39 cellular contexts compared by ENCODE assay signal in genomic region chr7:147428075-147428474, GRCh38.
"Had no signal": no experiment of that assay in that cellular context is flagged by ENCODE, and none has a peak within 500 bp of the region (broad histone marks: within the 10 kb centered on the region; RNA-seq: fewer than 3 reads in every experiment).

No MANE protein-coding gene starts in this region.

- H3K27ac ChIP-seq: adrenal gland, ascending aorta, body of pancreas, brain microvascular endothelial cell, breast epithelium, cardiac muscle cell had no signal

- H3K9me3 ChIP-seq: adrenal gland, ascending aorta, body of pancreas, breast epithelium had no signal

- H3K4me1 ChIP-seq: adrenal gland, ascending aorta, breast epithelium had no signal

- H3K4me3 ChIP-seq: adrenal gland, ascending aorta, body of pancreas, breast epithelium, cardiac muscle cell had no signal

- H3K27ac Mint-ChIP-seq: activated naive CD4-positive, alpha-beta T cell treated with anti-CD3 and anti-CD28 coated beads for 36 hours; activated naive CD4-positive, alpha-beta T cell treated with anti-CD3 and anti-CD28 coated beads, Interleukin-2, amount 10 ng/mL, durations not matched to agents 7 days and 5 days; activated naive CD4-positive, alpha-beta T cell treated with anti-CD3 and anti-CD28 coated beads, Interleukin-2, amount 50 U/mL, for 24 hours; activated naive CD4-positive, alpha-beta T cell treated with anti-CD3 and anti-CD28 coated beads, Interleukin-2, amount 50 U/mL, for 72 hours; activated naive CD8-positive, alpha-beta T cell; activated naive CD8-positive, alpha-beta T cell treated with anti-CD3 and anti-CD28 coated beads for 36 hours; activated naive CD8-positive, alpha-beta T cell treated with anti-CD3 and anti-CD28 coated beads, Interleukin-2, amount 10 ng/mL, durations not matched to agents 7 days and 5 days; activated naive CD8-positive, alpha-beta T cell treated with anti-CD3 and anti-CD28 coated beads, Interleukin-2, amount 50 U/mL, for 24 hours; activated T-cell treated with anti-CD3 and anti-CD28 coated beads, Interleukin-2, amount 50 U/mL, for 24 hours; activated T-cell treated with anti-CD3 and anti-CD28 coated beads, Interleukin-2, amount 50 U/mL, for 72 hours; activated T-helper 1 cell treated with anti-CD3 and anti-CD28 coated beads, Interleukin-12 subunit alpha, Interleukin-12 subunit beta, Interleukin-2, Interleukin-4 antibody, amounts not matched to agents 30 ng/mL and 10 ng/mL and 1 ng/mL, durations not matched to agents 14 hours and 24 hours and 36 hours; activated T-helper 17 cell treated with anti-CD3 and anti-CD28 coated beads, Interleukin-2, amount 50 U/mL, for 72 hours; activated T-helper 2 cell treated with anti-CD3 and anti-CD28 coated beads, Interferon-gamma antibody, Interleukin-2, Interleukin-4, amounts not matched to agents 10 μg/mL and 5 μg/mL and 100 μg/mL, durations not matched to agents 14 hours and 24 hours and 36 hours; brain had no signal

- FAIRE-seq: bronchial epithelial cell had no signal

- H3K4me3 Mint-ChIP-seq: activated naive CD4-positive, alpha-beta T cell treated with anti-CD3 and anti-CD28 coated beads for 36 hours; activated naive CD4-positive, alpha-beta T cell treated with anti-CD3 and anti-CD28 coated beads, Interleukin-2, amount 10 ng/mL, durations not matched to agents 7 days and 5 days; activated naive CD4-positive, alpha-beta T cell treated with anti-CD3 and anti-CD28 coated beads, Interleukin-2, amount 50 U/mL, for 24 hours; activated naive CD8-positive, alpha-beta T cell; activated naive CD8-positive, alpha-beta T cell treated with anti-CD3 and anti-CD28 coated beads for 36 hours; activated naive CD8-positive, alpha-beta T cell treated with anti-CD3 and anti-CD28 coated beads, Interleukin-2, amount 10 ng/mL, durations not matched to agents 7 days and 5 days; activated naive CD8-positive, alpha-beta T cell treated with anti-CD3 and anti-CD28 coated beads, Interleukin-2, amount 50 U/mL, for 24 hours; activated T-cell treated with anti-CD3 and anti-CD28 coated beads, Interleukin-2, amount 50 U/mL, for 24 hours; activated T-cell treated with anti-CD3 and anti-CD28 coated beads, Interleukin-2, amount 50 U/mL, for 4 hours; activated T-cell treated with anti-CD3 and anti-CD28 coated beads, Interleukin-2, amount 50 U/mL, for 72 hours; activated T-helper 1 cell treated with anti-CD3 and anti-CD28 coated beads, Interleukin-12 subunit alpha, Interleukin-12 subunit beta, Interleukin-2, Interleukin-4 antibody, amounts not matched to agents 30 ng/mL and 10 ng/mL and 1 ng/mL, durations not matched to agents 14 hours and 24 hours and 36 hours; activated T-helper 17 cell treated with anti-CD3 and anti-CD28 coated beads, Interleukin-2, amount 50 U/mL, for 72 hours; brain; central memory CD8-positive, alpha-beta T cell had no signal

- H3K36me3 ChIP-seq: adrenal gland, ascending aorta, brain microvascular endothelial cell, breast epithelium, cardiac muscle cell had no signal

- ATAC-seq: activated naive CD4-positive, alpha-beta T cell treated with anti-CD3 and anti-CD28 coated beads, Interleukin-2, amount 50 U/mL, for 72 hours; activated naive CD8-positive, alpha-beta T cell treated with anti-CD3 and anti-CD28 coated beads, Interleukin-2, amount 50 U/mL, for 24 hours; activated T-cell treated with anti-CD3 and anti-CD28 coated beads, Interleukin-2, amount 50 U/mL, for 4 hours; activated T-cell treated with anti-CD3 and anti-CD28 coated beads, Interleukin-2, amount 50 U/mL, for 72 hours; activated T-helper 17 cell treated with anti-CD3 and anti-CD28 coated beads, Interleukin-2, amount 50 U/mL, for 72 hours; body of pancreas had no signal

- H3K27me3 Mint-ChIP-seq: activated naive CD4-positive, alpha-beta T cell treated with anti-CD3 and anti-CD28 coated beads, Interleukin-2, amount 10 ng/mL, durations not matched to agents 7 days and 5 days; activated naive CD4-positive, alpha-beta T cell treated with anti-CD3 and anti-CD28 coated beads, Interleukin-2, amount 50 U/mL, for 24 hours; activated naive CD8-positive, alpha-beta T cell; activated naive CD8-positive, alpha-beta T cell treated with anti-CD3 and anti-CD28 coated beads for 36 hours; activated naive CD8-positive, alpha-beta T cell treated with anti-CD3 and anti-CD28 coated beads, Interleukin-2, amount 10 ng/mL, durations not matched to agents 7 days and 5 days; activated naive CD8-positive, alpha-beta T cell treated with anti-CD3 and anti-CD28 coated beads, Interleukin-2, amount 50 U/mL, for 24 hours; activated T-cell treated with anti-CD3 and anti-CD28 coated beads, Interleukin-2, amount 50 U/mL, for 24 hours; activated T-helper 17 cell treated with anti-CD3 and anti-CD28 coated beads, Interleukin-2, amount 50 U/mL, for 72 hours; central memory CD8-positive, alpha-beta T cell had no signal

- H3K9me3 Mint-ChIP-seq: activated naive CD4-positive, alpha-beta T cell treated with anti-CD3 and anti-CD28 coated beads, Interleukin-2, amount 50 U/mL, for 24 hours had no signal

- H3K27me3 ChIP-seq: adrenal gland, ascending aorta, body of pancreas, brain microvascular endothelial cell, breast epithelium, cardiac muscle cell had no signal

- DNase-seq: activated effector memory CD4-positive, alpha-beta T cell treated with anti-CD3 and anti-CD28 coated beads, Interleukin-2, amount 50 U/mL, for 16 hours; activated effector memory CD4-positive, alpha-beta T cell treated with Interleukin-2 at 50 U/mL for 16 hours; activated gamma-delta T cell; activated gamma-delta T cell treated with Interleukin-2 at 50 U/mL for 16 hours; activated naive CD4-positive, alpha-beta T cell; activated naive CD4-positive, alpha-beta T cell treated with anti-CD3 and anti-CD28 coated beads for 36 hours; activated naive CD4-positive, alpha-beta T cell treated with anti-CD3 and anti-CD28 coated beads, Interleukin-2, amount 10 ng/mL, durations not matched to agents 7 days and 5 days; activated naive CD4-positive, alpha-beta T cell treated with anti-CD3 and anti-CD28 coated beads, Interleukin-2, amount 50 U/mL, for 16 hours; activated naive CD4-positive, alpha-beta T cell treated with Interleukin-2 at 50 U/mL for 16 hours; activated naive CD8-positive, alpha-beta T cell treated with anti-CD3 and anti-CD28 coated beads for 36 hours; activated naive CD8-positive, alpha-beta T cell treated with anti-CD3 and anti-CD28 coated beads, Interleukin-2, amount 10 ng/mL, durations not matched to agents 7 days and 5 days; activated naive CD8-positive, alpha-beta T cell treated with anti-CD3 and anti-CD28 coated beads, Interleukin-2, amount 50 U/mL, for 24 hours; activated T-cell treated with anti-CD3 and anti-CD28 coated beads, Interleukin-2, amount 50 U/mL, for 1 hour; activated T-cell treated with anti-CD3 and anti-CD28 coated beads, Interleukin-2, amount 50 U/mL, for 24 hours; activated T-cell treated with anti-CD3 and anti-CD28 coated beads, Interleukin-2, amount 50 U/mL, for 4 hours; activated T-cell treated with anti-CD3 and anti-CD28 coated beads, Interleukin-2, amount 50 U/mL, for 48 hours; activated T-cell treated with anti-CD3 and anti-CD28 coated beads, Interleukin-2, amount 50 U/mL, for 72 hours; adrenal gland; amniotic stem cell; amygdala; anterior cingulate cortex; aorta; body of pancreas; brain microvascular endothelial cell; caudate nucleus; central memory CD4-positive, alpha-beta T cell; cerebellar nuclear complex had no signal

- H3K4me1 Mint-ChIP-seq: activated naive CD4-positive, alpha-beta T cell treated with anti-CD3 and anti-CD28 coated beads, Interleukin-2, amount 10 ng/mL, durations not matched to agents 7 days and 5 days; activated naive CD4-positive, alpha-beta T cell treated with anti-CD3 and anti-CD28 coated beads, Interleukin-2, amount 50 U/mL, for 24 hours; activated naive CD8-positive, alpha-beta T cell treated with anti-CD3 and anti-CD28 coated beads for 36 hours; activated naive CD8-positive, alpha-beta T cell treated with anti-CD3 and anti-CD28 coated beads, Interleukin-2, amount 10 ng/mL, durations not matched to agents 7 days and 5 days; activated naive CD8-positive, alpha-beta T cell treated with anti-CD3 and anti-CD28 coated beads, Interleukin-2, amount 50 U/mL, for 24 hours; activated T-helper 17 cell treated with anti-CD3 and anti-CD28 coated beads, Interleukin-2, amount 50 U/mL, for 72 hours; central memory CD8-positive, alpha-beta T cell had no signal

- H3K36me3 Mint-ChIP-seq: activated naive CD4-positive, alpha-beta T cell treated with anti-CD3 and anti-CD28 coated beads, Interleukin-2, amount 10 ng/mL, durations not matched to agents 7 days and 5 days; activated naive CD4-positive, alpha-beta T cell treated with anti-CD3 and anti-CD28 coated beads, Interleukin-2, amount 50 U/mL, for 24 hours; activated naive CD4-positive, alpha-beta T cell treated with anti-CD3 and anti-CD28 coated beads, Interleukin-2, amount 50 U/mL, for 72 hours; activated naive CD8-positive, alpha-beta T cell; activated naive CD8-positive, alpha-beta T cell treated with anti-CD3 and anti-CD28 coated beads for 36 hours; activated naive CD8-positive, alpha-beta T cell treated with anti-CD3 and anti-CD28 coated beads, Interleukin-2, amount 10 ng/mL, durations not matched to agents 7 days and 5 days; brain had no signal
